In genomic region chr10:60389413-60390009, GRCh38 we compare ENCODE assay signal across 12 cellular contexts. TPM values are rescaled to one million over a fixed set of nuclear protein-coding genes. Genes with fewer than 3 reads are reported as not detected.
A peak's percentile ranks its signal among the peaks of the same experiment; 100 is the strongest.
DNase-seq lines count a peak whose midpoint lies in the region; ATAC-seq and TF ChIP-seq lines count a peak whose summit lies in the region.
"Had no signal": no experiment of that assay in that cellular context is flagged by ENCODE, and none has a peak within 500 bp of the region (broad histone marks: within the 10 kb centered on the region; RNA-seq: fewer than 3 reads in every experiment).

Gene ANK3, minus strand, starts transcription at chr10:60389875. Its CDS starts 337 bp downstream, at chr10:60389538.

- intact Hi-C loops in activated CD4-positive, alpha-beta T cell treated with anti-CD3 and anti-CD28 coated beads for 36 hours (cut with DNase I, micrococcal nuclease), result no loop called here
- intact Hi-C loops in dorsolateral prefrontal cortex (cut with DNase I), result loop anchor here (5.0 to 10.0 kb wide), 3 partner anchors 37 to 45 kb away; no protein-coding TSS in a partner anchor
- intact Hi-C loops in upper lobe of right lung (cut with DNase I), result no loop called here

- H3K27ac ChIP-seq in dorsolateral prefrontal cortex (peak within 1 kb of the TSS; percentile 13 to 97 (median 91)), upper lobe of right lung (no peak within 1 kb of the TSS)
- H3K27ac ChIP-seq: HL-60, RWPE1 had no signal

- TF ChIP-seq CTCF in dorsolateral prefrontal cortex (IDR thresholded peaks at IDR 0.05 in 54 of 56, conservative IDR thresholded peaks at IDR 0.05 in 2 of 56; ENCODE audit: low read depth in 1 of 56, partially characterized antibody in 56 of 56), result peak in 3 of 56 donors; percentile 7 to 31 (median 16)
- no peak for TF ChIP-seq CTCF in upper lobe of right lung (IDR thresholded peaks at IDR 0.05)

- H3K4me1 ChIP-seq in upper lobe of right lung, result peaks cover 6% of the 10 kb centered on the region

- no peaks in the 10 kb centered on the region for H3K9me3 Mint-ChIP-seq in activated CD4-positive, alpha-beta T cell treated with anti-CD3 and anti-CD28 coated beads for 36 hours (ENCODE audit: low read depth)

- H3K4me3 Mint-ChIP-seq in activated CD4-positive, alpha-beta T cell treated with anti-CD3 and anti-CD28 coated beads for 36 hours, result no peak within 1 kb of the TSS

- peak within 1 kb of the TSS; percentile 38 to 83 (median 64) for H3K4me3 ChIP-seq in dorsolateral prefrontal cortex
- no peak within 1 kb of the TSS for H3K4me3 ChIP-seq in upper lobe of right lung

- ATAC-seq in activated CD4-positive, alpha-beta T cell treated with anti-CD3 and anti-CD28 coated beads for 36 hours, result no peak
- ATAC-seq in upper lobe of right lung, result no peak
- no peak for ATAC-seq in HG03025 (IDR thresholded peaks at IDR 0.05; ENCODE audit: low FRiP score, unreplicated experiment)

- no peak for DNase-seq in activated CD4-positive, alpha-beta T cell treated with anti-CD3 and anti-CD28 coated beads for 36 hours
- no peak for DNase-seq in activated CD4-positive, alpha-beta T cell treated with anti-CD3 and anti-CD28 coated beads for 1 hour
- DNase-seq in dorsolateral prefrontal cortex (peak in 1 of 10 donors; percentile 47), myocyte (ENCODE audit: low read depth) (no peak), upper lobe of right lung (no peak), NCI-H2029 (lab: John Stamatoyannopoulos, UW) (no peak)
- no peak for DNase-seq in effector CD4-positive, alpha-beta T cell
- DNase-seq: AML-193; stimulated activated CD4-positive, alpha-beta T cell treated with anti-CD3 and anti-CD28 coated beads, Interleukin-4, amount 100 ng/mL, for 4 hours had no signal

- H3K4me1 Mint-ChIP-seq in activated CD4-positive, alpha-beta T cell treated with anti-CD3 and anti-CD28 coated beads for 36 hours, result peaks cover 22% of the 10 kb centered on the region

- no peaks in the 10 kb centered on the region for H3K9me3 ChIP-seq in upper lobe of right lung

- CTCF ChIA-PET in activated CD4-positive, alpha-beta T cell treated with anti-CD3 and anti-CD28 coated beads for 36 hours (lab: Charles Lee), result interaction anchor here (0.7 kb wide), 1 partner anchor 257 kb away, joined by 3 read pairs; no protein-coding TSS in a partner anchor

- POLR2A ChIA-PET in activated CD4-positive, alpha-beta T cell treated with anti-CD3 and anti-CD28 coated beads for 36 hours (lab: Charles Lee), result interaction anchor here (0.7 kb wide), 1 partner anchor 10 kb away, joined by 4 read pairs; no protein-coding TSS in a partner anchor

- H3K27me3 Mint-ChIP-seq in activated CD4-positive, alpha-beta T cell treated with anti-CD3 and anti-CD28 coated beads for 36 hours, result no peaks in the 10 kb centered on the region

- no peaks in the 10 kb centered on the region for H3K27me3 ChIP-seq in dorsolateral prefrontal cortex
- H3K27me3 ChIP-seq in upper lobe of right lung, result no peaks in the 10 kb centered on the region

- H3K36me3 Mint-ChIP-seq in activated CD4-positive, alpha-beta T cell treated with anti-CD3 and anti-CD28 coated beads for 36 hours (ENCODE audit: low read depth), result peaks cover 4% of the 10 kb centered on the region

- H3K36me3 ChIP-seq in upper lobe of right lung, result no peaks in the 10 kb centered on the region

- H3K27ac Mint-ChIP-seq in activated CD4-positive, alpha-beta T cell treated with anti-CD3 and anti-CD28 coated beads for 36 hours, result no peak within 1 kb of the TSS

RNA-seq across cellular contexts. Expression of gene ANK3, which starts in this region (rescaled TPM):
- total RNA-seq in activated CD4-positive, alpha-beta T cell treated with anti-CD3 and anti-CD28 coated beads for 36 hours, result 10 to 100 TPM; 24.0 to 25.2 TPM
- total RNA-seq in dorsolateral prefrontal cortex, result 100 to 1,000 TPM; 181 to 667 (median 439) TPM
- total RNA-seq in myocyte, result 24.6 and 29.6 TPM in 2 replicates
- polyA plus RNA-seq in myocyte (2012), result 9.0 TPM
- total RNA-seq in upper lobe of right lung, result 91.1 TPM

Comparison
In these comparisons a context has a peak if more than half of its experiments do, and no peak if none do; other contexts are left out.
1. intact Hi-C loops: an anchor here in dorsolateral prefrontal cortex (5.0 to 10.0 kb wide); none called in activated CD4-positive, alpha-beta T cell treated with anti-CD3 and anti-CD28 coated beads for 36 hours and upper lobe of right lung.